ENCODE assay signal across 8 cellular contexts in the genomic region with DNA sequence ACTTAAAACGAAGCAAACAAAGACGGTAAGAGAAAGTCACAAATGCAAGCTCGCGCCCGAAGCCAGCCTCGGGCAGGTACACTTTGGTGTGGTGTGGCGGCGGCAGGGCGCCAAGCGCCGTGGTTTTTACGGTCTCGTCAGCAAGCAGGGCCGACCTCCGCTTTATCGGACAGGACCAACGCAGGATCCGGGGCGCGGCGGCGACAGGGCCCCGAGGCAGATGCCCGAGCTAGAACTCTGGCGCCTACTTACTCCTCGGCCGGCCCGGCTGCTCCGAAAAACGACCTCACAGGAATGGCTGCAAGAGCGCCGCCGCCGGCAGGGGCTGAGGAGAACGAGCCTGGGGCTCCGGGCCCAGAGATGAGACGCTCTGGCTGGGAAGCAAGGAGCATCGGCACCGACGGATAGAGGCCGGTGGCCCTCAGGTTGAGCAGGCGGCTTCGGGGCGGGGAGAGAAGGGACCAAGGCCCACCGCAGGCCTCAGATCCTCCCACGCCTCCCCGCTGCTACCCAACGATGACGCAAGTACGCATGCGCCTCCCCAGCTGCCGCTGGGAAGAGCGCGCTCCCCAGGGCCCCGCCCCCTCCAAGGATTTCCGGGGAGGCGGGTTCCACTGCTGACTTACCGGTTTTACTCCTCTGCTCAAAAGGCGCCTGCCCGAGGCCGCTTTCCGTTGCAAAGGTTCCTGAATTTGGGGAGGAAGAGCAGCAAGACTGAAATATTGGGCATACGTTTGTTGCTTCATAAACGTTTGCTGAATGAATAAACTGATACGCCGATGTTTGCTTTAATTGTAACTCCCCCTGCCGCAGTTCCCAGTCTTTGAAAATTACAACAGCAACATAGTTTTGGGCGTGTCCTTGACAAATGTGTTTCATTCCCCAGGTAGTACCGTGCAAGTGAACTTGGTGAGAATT.
A peak's percentile ranks its signal among the peaks of the same experiment; 100 is the strongest.
DNase-seq lines count a peak whose midpoint lies in the region; ATAC-seq, FAIRE-seq and TF ChIP-seq lines count a peak whose summit lies in the region.

No MANE protein-coding gene starts in this region.

- H3K4me3 Mint-ChIP-seq in type B pancreatic cell = peak overlapping the region; percentile 98

- FAIRE-seq in GM12892 (lab: Jason Lieb, UNC) = peak; percentile 96

- peaks cover 44% of the 10 kb centered on the region for H3K4me1 Mint-ChIP-seq in type B pancreatic cell (ENCODE audit: unreplicated experiment)

- WGBS in adipose tissue, 3 donors = 0 to 1% (median 0%) methylated on average over 67 to 69 of the region's 69 CpGs
- WGBS in heart left ventricle, 4 donors = 0% methylated on average over 41 to 69 of the region's 69 CpGs

- H3K4me3 ChIP-seq in heart left ventricle = peak overlapping the region; percentile 56 to 83 (median 70)

- ATAC-seq in HG02852 (IDR thresholded peaks at IDR 0.05; ENCODE audit: unreplicated experiment) (peak; percentile 53), heart left ventricle (peak; percentile 86 to 92 (median 90))

- H3K27ac ChIP-seq in adipose tissue (ENCODE audit: low read depth, low read length) (peak overlapping the region; percentile 97), heart left ventricle (peak overlapping the region; percentile 92 to 98 (median 96))

- H3K27me3 ChIP-seq in heart left ventricle = no peaks in the 10 kb centered on the region

- H3K36me3 ChIP-seq in heart left ventricle = peaks cover 0 to 10% (median 0%) of the 10 kb centered on the region in 9 donors

- peaks cover 16% of the 10 kb centered on the region for H3K36me3 Mint-ChIP-seq in type B pancreatic cell

- H3K9me3 ChIP-seq in heart left ventricle = peaks cover 0 to under 1% (median 0%) of the 10 kb centered on the region in 12 donors

- intact Hi-C loops in heart left ventricle (cut with DNase I) = no loop called here

- H3K27ac Mint-ChIP-seq in type B pancreatic cell = peak overlapping the region; percentile 97

- peaks cover 2 to 54% (median 43%) of the 10 kb centered on the region in 12 donors for H3K4me1 ChIP-seq in heart left ventricle

- TF ChIP-seq POLR2A in GM12892 (IDR thresholded peaks at IDR 0.05; ENCODE audit: low read depth, low read length) (peak; percentile 83; the same call in 1 of the 2 replicates), heart left ventricle (IDR thresholded peaks at IDR 0.05) (peak in 1 of 2 donors; percentile 85)

- peaks cover 5% of the 10 kb centered on the region for H3K9me3 Mint-ChIP-seq in type B pancreatic cell

- TF ChIP-seq CTCF in heart left ventricle (IDR thresholded peaks at IDR 0.05) (peak in 11 of 12 donors; percentile 7 to 65 (median 34)), type B pancreatic cell (conservative IDR thresholded peaks at IDR 0.05) (peak; percentile 61)

- no peaks in the 10 kb centered on the region for H3K27me3 Mint-ChIP-seq in type B pancreatic cell

- DNase-seq in GM12892 (ENCODE audit: insufficient read length) = peak; percentile 58
- peak; percentile 96 for DNase-seq in NCI-H1436 (lab: John Stamatoyannopoulos, UW)
- DNase-seq in SW480 (ENCODE audit: low spot score) = peak; percentile 95
- DNase-seq in heart left ventricle = peak; percentile 96 to 97 (median 97)
- DNase-seq in pons (ENCODE audit: low spot score) = peak; percentile 96
- DNase-seq in type B pancreatic cell (ENCODE audit: extremely low spot score, unreplicated experiment) = peak; percentile 96

Comparison
In these comparisons a context has a peak if more than half of its experiments do, and no peak if none do; other contexts are left out.
1. Peak in every context shown above with its lines: DNase-seq, ATAC-seq, H3K4me3 ChIP-seq and H3K27ac ChIP-seq.